Comparison of ENCODE assay signal across 19 cellular contexts in the genomic region with DNA sequence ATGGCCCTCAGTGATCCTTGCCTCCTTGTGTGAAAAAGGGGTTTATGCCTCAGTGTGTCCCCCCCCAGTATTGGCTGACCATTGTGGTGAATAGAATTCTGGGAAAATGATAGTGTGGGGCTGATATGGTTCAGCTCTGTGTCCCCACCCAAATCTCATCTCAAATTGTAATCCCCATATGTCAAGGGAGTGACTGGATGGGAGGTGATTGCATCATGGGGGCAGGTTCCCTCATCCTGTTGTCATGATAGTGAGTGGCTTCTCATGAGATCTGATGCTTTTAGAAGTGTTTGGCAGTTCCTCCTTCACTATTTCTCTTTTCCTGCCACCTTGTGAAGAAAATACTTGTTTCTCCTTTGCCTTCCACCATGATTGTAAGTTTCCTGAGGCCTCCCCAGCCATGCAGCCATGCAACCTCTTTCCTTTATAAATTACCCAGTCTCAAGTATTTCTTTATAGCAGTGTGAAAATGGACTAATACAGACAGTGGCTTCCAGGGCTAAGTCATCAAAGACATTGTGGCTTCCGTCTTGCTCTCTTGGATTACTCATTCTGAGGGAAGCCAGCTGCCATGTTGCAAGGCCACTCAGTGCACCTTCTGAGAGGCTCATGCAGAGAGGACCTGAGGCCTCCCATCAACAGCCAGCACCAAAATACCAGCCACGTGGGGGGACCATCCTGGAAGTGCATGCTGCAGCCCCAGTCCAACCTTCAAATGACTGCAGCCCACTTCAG. TPM values are rescaled to one million over a fixed set of nuclear protein-coding genes. Genes with fewer than 3 reads are reported as not detected.
DNase-seq lines count a peak whose midpoint lies in the region; ATAC-seq, FAIRE-seq and TF ChIP-seq lines count a peak whose summit lies in the region.
"Had no signal": no experiment of that assay in that cellular context is flagged by ENCODE, and none has a peak within 500 bp of the region (broad histone marks: within the 10 kb centered on the region; RNA-seq: fewer than 3 reads in every experiment).

No MANE protein-coding gene starts in this region.

- CTCF ChIA-PET in HepG2 (lab: Yijun Ruan, JAX; ENCODE audit: low intra/inter-chr PET ratio, low total read pairs) (no interaction called here), RWPE1 (lab: Yijun Ruan, JAX) (no interaction called here)

- no peak for FAIRE-seq in HepG2 (lab: Jason Lieb, UNC)
- FAIRE-seq: G401.6, GM12891, GM18507 had no signal

- H3K36me3 ChIP-seq in HepG2 (replicated peaks in 1 of 2; ENCODE audit: control insufficient read depth in 1 of 2, insufficient read depth in 2 of 2, low read length in 2 of 2) (no peaks in the 10 kb centered on the region), right lobe of liver (no peaks in the 10 kb centered on the region)
- H3K36me3 ChIP-seq: Peyer's patch had no signal

- in situ Hi-C loops in HepG2 (cut with HindIII; ENCODE audit: extremely low pct_ligation_motif_present, low pct_unique_long_range_greater_than_20kb): no loop called here

- TF ChIP-seq EP300 in HepG2 (IDR thresholded peaks at IDR 0.05; ENCODE audit: low read depth in 2 of 2, low read length in 2 of 2) (no peak), HepG2 (CRISPR knock-in tag; IDR thresholded peaks at IDR 0.05; ENCODE audit: borderline replicate concordance) (no peak)

- no peak overlapping the region for H3K9ac ChIP-seq in HepG2 (ENCODE audit: insufficient read depth, low read depth, low read length)

- TF ChIP-seq CTCF in HepG2 (CRISPR knock-in tag; IDR thresholded peaks at IDR 0.05) (no peak), right lobe of liver (IDR thresholded peaks at IDR 0.05) (no peak), epithelial cell of esophagus (IDR thresholded peaks at IDR 0.05; ENCODE audit: insufficient read depth, low read depth, low read length, missing control alignments) (no peak), RWPE1 (conservative IDR thresholded peaks at IDR 0.05; ENCODE audit: low read depth) (no peak)

- no peak overlapping the region for H2AFZ ChIP-seq in HepG2 (ENCODE audit: low read length)

- POLR2A ChIA-PET in HepG2 (lab: Yijun Ruan, JAX) (no interaction called here), RWPE1 (lab: Yijun Ruan, JAX; ENCODE audit: low non-redundant PET) (no interaction called here)

- H3K27me3 ChIP-seq in HepG2 (ENCODE audit: control insufficient read depth in 1 of 2, insufficient read depth in 2 of 2, low read length in 2 of 2) (no peaks in the 10 kb centered on the region; a peak in 1 of 5 replicates), right lobe of liver (no peaks in the 10 kb centered on the region)
- H3K27me3 ChIP-seq: Peyer's patch had no signal

- no peak for DNase-seq in HepG2 (ENCODE audit: low spot score)
- no peak for DNase-seq in right lobe of liver
- peak; percentile 43 for DNase-seq in RPMI7951 (ENCODE audit: low read depth)
- DNase-seq in epithelial cell of esophagus (ENCODE audit: low read depth): peak; percentile 34
- no peak for DNase-seq in Right ventricle myocardium superior
- no peak for DNase-seq in RWPE1 (ENCODE audit: low spot score)
- DNase-seq in cardiac septum (ENCODE audit: low spot score): no peak
- DNase-seq: C1 segment of cervical spinal cord, DMS79 treated with DMSO at 0.1 percent for 48 hours, GOT3, NCI-H1092 treated with DMSO at 0.1 percent for 48 hours, NCI-H2081 treated with DMSO at 0.1 percent for 48 hours, NCI-H510A treated with DMSO at 0.1 percent for 48 hours, Peyer's patch, SHP77 treated with DMSO at 0.1 percent for 48 hours had no signal

- no peak overlapping the region for H3K4me2 ChIP-seq in HepG2 (ENCODE audit: low read depth, low read length)

- H3K4me3 ChIP-seq in HepG2 (replicated peaks in 1 of 3; ENCODE audit: insufficient read depth in 1 of 3, low read depth in 2 of 3, low read length in 3 of 3): no peak overlapping the region
- no peak overlapping the region for H3K4me3 ChIP-seq in right lobe of liver
- H3K4me3 ChIP-seq in epithelial cell of esophagus (ENCODE audit: low read length): no peak overlapping the region
- H3K4me3 ChIP-seq: Peyer's patch had no signal

- H3K9me3 ChIP-seq in HepG2 (ENCODE audit: low read length) (no peaks in the 10 kb centered on the region), right lobe of liver (no peaks in the 10 kb centered on the region)
- H3K9me3 ChIP-seq: Peyer's patch had no signal

- TF ChIP-seq RAD21 in HepG2 (CRISPR knock-in tag; IDR thresholded peaks at IDR 0.05): no peak

- 36% methylated on average over 2 of the region's 2 CpGs for WGBS in HepG2 (ENCODE audit: low lambda C conversion rate)
- 60% methylated on average over 2 of the region's 2 CpGs for WGBS in right lobe of liver (ENCODE audit: insufficient coverage, low coverage, low lambda C conversion rate, missing lambda C conversion rate)

- H3K27ac ChIP-seq in HepG2 (ENCODE audit: extremely low read length, insufficient read depth, low read length) (no peak overlapping the region), right lobe of liver (no peak overlapping the region), RWPE1 (no peak overlapping the region)
- H3K27ac ChIP-seq: Peyer's patch had no signal

- intact Hi-C loops in HepG2 (cut with micrococcal nuclease; ENCODE audit: unreplicated experiment): no loop called here
- intact Hi-C loops in right lobe of liver (cut with DNase I): no loop called here
- intact Hi-C loops in Right ventricle myocardium superior (cut with DNase I): no loop called here
- intact Hi-C loops in cardiac septum (cut with DNase I): no loop called here

- no TSS peak for BruUV-seq in HepG2 (replicated peaks; lab: Mats Ljungman, UMichigan)

- ATAC-seq in HepG2 (no peak), right lobe of liver (no peak), Right ventricle myocardium superior (ENCODE audit: poor library complexity) (no peak)
- ATAC-seq: SK-N-SH treated with all-trans-retinoic acid at 6 μM for 48 hours had no signal

- no peaks in the 10 kb centered on the region for H3K79me2 ChIP-seq in HepG2 (ENCODE audit: insufficient read depth, low read length)

- TF ChIP-seq POLR2A in HepG2 (IDR thresholded peaks at IDR 0.05; ENCODE audit: insufficient read depth in 1 of 2, low read depth in 2 of 2, low read length in 2 of 2): no peak
- TF ChIP-seq POLR2A in right lobe of liver (IDR thresholded peaks at IDR 0.05): no peak

- H4K20me1 ChIP-seq in HepG2 (ENCODE audit: insufficient read depth, low read length): no peaks in the 10 kb centered on the region

- H3K4me1 ChIP-seq in HepG2 (ENCODE audit: insufficient read depth, low read length): peaks cover 1% of the 10 kb centered on the region
- peaks cover 0 to 15% (median 5%) of the 10 kb centered on the region in 4 donors for H3K4me1 ChIP-seq in right lobe of liver
- H3K4me1 ChIP-seq: Peyer's patch had no signal

TF ChIP-seq in HepG2, 621 proteins besides CTCF, POLR2A, EP300 and RAD21:
- 0 out of 2 replicates have a peak, but pooled peaks have one; percentile 4 for TF ChIP-seq ATF7 (IDR thresholded peaks at IDR 0.05)
- TF ChIP-seq ATF7 (CRISPR knock-in tag; IDR thresholded peaks at IDR 0.05): no peak
- TF ChIP-seq, protein P1, sequence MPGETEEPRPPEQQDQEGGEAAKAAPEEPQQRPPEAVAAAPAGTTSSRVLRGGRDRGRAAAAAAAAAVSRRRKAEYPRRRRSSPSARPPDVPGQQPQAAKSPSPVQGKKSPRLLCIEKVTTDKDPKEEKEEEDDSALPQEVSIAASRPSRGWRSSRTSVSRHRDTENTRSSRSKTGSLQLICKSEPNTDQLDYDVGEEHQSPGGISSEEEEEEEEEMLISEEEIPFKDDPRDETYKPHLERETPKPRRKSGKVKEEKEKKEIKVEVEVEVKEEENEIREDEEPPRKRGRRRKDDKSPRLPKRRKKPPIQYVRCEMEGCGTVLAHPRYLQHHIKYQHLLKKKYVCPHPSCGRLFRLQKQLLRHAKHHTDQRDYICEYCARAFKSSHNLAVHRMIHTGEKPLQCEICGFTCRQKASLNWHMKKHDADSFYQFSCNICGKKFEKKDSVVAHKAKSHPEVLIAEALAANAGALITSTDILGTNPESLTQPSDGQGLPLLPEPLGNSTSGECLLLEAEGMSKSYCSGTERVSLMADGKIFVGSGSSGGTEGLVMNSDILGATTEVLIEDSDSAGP (CRISPR knock-in tag; IDR thresholded peaks at IDR 0.05; ENCODE audit: borderline replicate concordance): no peak
- TF ChIP-seq SCMH1 (CRISPR knock-in tag; IDR thresholded peaks at IDR 0.05; ENCODE audit: borderline replicate concordance): no peak
- peak; percentile 18; the same call in 1 of the 2 replicates for TF ChIP-seq CEBPB (IDR thresholded peaks at IDR 0.05; ENCODE audit: borderline replicate concordance, low read depth, low read length)

RNA-seq across cellular contexts. Expression of a gene that starts 40.6 kb away (rescaled TPM):
- total RNA-seq in HepG2 (2016; rRNA removed; fragmentation: Illumina TruSeq; extraction: Trizol) (537 and 796 TPM in 2 replicates), right lobe of liver (1,000 to 10,000 TPM in 1 of 6 experiments, 100 to 1,000 TPM in 5; 398 to 1,176 (median 518) TPM), Right ventricle myocardium superior (445 TPM), cardiac septum (384 TPM)
- total RNA-seq in HepG2 (2016; cell fraction: cytosol; rRNA removed; fragmentation: Illumina TruSeq; extraction: Trizol; ENCODE audit: low read depth): 111 and 115 TPM in 2 replicates
- total RNA-seq in HepG2 (2016; cell fraction: insoluble cytoplasmic fraction; rRNA removed; fragmentation: Illumina TruSeq; extraction: Trizol): 560 and 812 TPM in 2 replicates
- total RNA-seq in HepG2 (2016; cell fraction: membrane; rRNA removed; fragmentation: Illumina TruSeq; extraction: Trizol): 188 and 193 TPM in 2 replicates
- total RNA-seq in HepG2 (2016; cell fraction: nucleus; rRNA removed; fragmentation: Illumina TruSeq; extraction: Trizol): 192 and 198 TPM in 2 replicates
- polyA plus RNA-seq in HepG2 (2011; rRNA removed): 220 and 317 TPM in 2 replicates
- 351 and 366 TPM in 2 replicates for polyA plus RNA-seq in HepG2 (2011; cell fraction: cytosol; rRNA removed)
- 86.6 and 92.5 TPM in 2 replicates for polyA plus RNA-seq in HepG2 (2011; cell fraction: nucleus; rRNA removed)
- polyA plus RNA-seq in HepG2 (2012): 298 and 405 TPM in 2 replicates
- 103 and 124 TPM in 2 replicates for polyA plus RNA-seq in HepG2 (2016; cell fraction: cytosol; fragmentation: Illumina TruSeq; extraction: Trizol; ENCODE audit: low read depth)
- 763 and 855 TPM in 2 replicates for polyA plus RNA-seq in HepG2 (2016; cell fraction: insoluble cytoplasmic fraction; fragmentation: Illumina TruSeq; extraction: Trizol; ENCODE audit: low read depth)
- 153 and 169 TPM in 2 replicates for polyA plus RNA-seq in HepG2 (2016; cell fraction: membrane; fragmentation: Illumina TruSeq; extraction: Trizol; ENCODE audit: low read depth)
- 306 and 314 TPM in 2 replicates for polyA plus RNA-seq in HepG2 (2016; cell fraction: nucleus; fragmentation: Illumina TruSeq; extraction: Trizol; ENCODE audit: insufficient read depth, low read depth)
- 81.8 and 102 TPM in 2 replicates for polyA minus RNA-seq in HepG2 (2011; rRNA and poly(A)+ RNA removed; ENCODE audit: low replicate concordance)
- 290 and 341 TPM in 2 replicates for polyA minus RNA-seq in HepG2 (2011; cell fraction: cytosol; rRNA and poly(A)+ RNA removed)
- 57.2 and 63.5 TPM in 2 replicates for polyA minus RNA-seq in HepG2 (2011; cell fraction: nucleus; rRNA and poly(A)+ RNA removed)
- total RNA-seq in RPMI7951 (2014; rRNA removed; shearing (Covaris generic)): 330 and 388 TPM in 2 replicates

Comparison
In these comparisons a context has a peak if more than half of its experiments do, and no peak if none do; other contexts are left out.
1. DNase-seq: peak in RPMI7951 (single experiment) and epithelial cell of esophagus (single experiment); none in HepG2 (single experiment), right lobe of liver (0 of 3), Right ventricle myocardium superior (single experiment), RWPE1 (single experiment) and cardiac septum (single experiment).